ENCODE assay signal across 1 cellular context in genomic region chr6:17892097-17892686, GRCh38.
TF ChIP-seq lines count a peak whose summit lies in the region.

No MANE protein-coding gene starts in this region.

TF ChIP-seq in K562, 482 proteins besides CTCF, POLR2A, EP300 and RAD21 (continued from another document):
- TF ChIP-seq TAL1 (IDR thresholded peaks at IDR 0.05): peak; percentile 46; the same call in 1 of the 2 replicates
- TF ChIP-seq TSC22D4 (tag; IDR thresholded peaks at IDR 0.05): no peak
- TF ChIP-seq CBX8 (IDR thresholded peaks at IDR 0.05; ENCODE audit: borderline replicate concordance, extremely low read depth, low read depth, low read length, poor library complexity, severe bottlenecking): no peak
- TF ChIP-seq SOX6 (IDR thresholded peaks at IDR 0.05): peak; percentile 51; the same call in 1 of the 2 replicates
- peak; percentile 27 for TF ChIP-seq MEIS2 (IDR thresholded peaks at IDR 0.05; ENCODE audit: partially characterized antibody)
- TF ChIP-seq ZNF780A (CRISPR knock-in tag; IDR thresholded peaks at IDR 0.05): no peak
- TF ChIP-seq RBM22 (IDR thresholded peaks at IDR 0.05; ENCODE audit: low read depth, low read length, poor library complexity, severe bottlenecking): no peak
- no peak for TF ChIP-seq PTRF (tag; IDR thresholded peaks at IDR 0.05)
- no peak for TF ChIP-seq RCOR1 (IDR thresholded peaks at IDR 0.05; ENCODE audit: borderline replicate concordance in 1 of 2, low read depth in 2 of 2, low read length in 2 of 2)
- TF ChIP-seq TCF3 (CRISPR knock-in tag; IDR thresholded peaks at IDR 0.05): peak; percentile 82
- TF ChIP-seq CBFA2T3 (IDR thresholded peaks at IDR 0.05): peak; percentile 80
- no peak for TF ChIP-seq ZNF384 (IDR thresholded peaks at IDR 0.05; ENCODE audit: low read depth, low read length)
- peak; percentile 60 for TF ChIP-seq CBFA2T2 (conservative IDR thresholded peaks at IDR 0.05)
- TF ChIP-seq CXXC5 (CRISPR knock-in tag; IDR thresholded peaks at IDR 0.05): no peak
- TF ChIP-seq ZNF133 (CRISPR knock-in tag; IDR thresholded peaks at IDR 0.05): no peak
TF ChIP-seq in K562: peak in this region for 10.
